17 cellular contexts compared by ENCODE assay signal in the genomic region with DNA sequence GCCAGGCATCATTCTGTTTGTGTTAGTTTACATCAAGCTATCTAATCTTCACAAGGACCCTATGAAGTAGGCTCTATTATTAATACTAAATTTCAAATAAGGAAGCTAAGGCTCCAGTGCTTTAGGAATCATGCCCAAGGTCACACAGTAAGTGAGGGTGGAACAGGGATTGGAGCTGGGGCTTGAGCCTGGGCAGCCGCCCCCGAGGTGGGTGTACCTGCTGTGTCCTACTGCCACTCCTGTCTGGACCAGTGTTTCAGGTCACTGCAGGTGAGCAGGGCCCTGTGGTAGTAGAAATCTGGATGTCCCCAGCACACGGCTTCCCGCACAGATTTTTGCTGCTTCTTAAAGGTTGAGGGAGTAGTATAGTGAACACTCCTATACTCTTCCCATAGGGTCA. TPM values are rescaled to one million over a fixed set of nuclear protein-coding genes. Genes with fewer than 3 reads are reported as not detected.
A peak's percentile ranks its signal among the peaks of the same experiment; 100 is the strongest.
DNase-seq lines count a peak whose midpoint lies in the region; ATAC-seq lines count a peak whose summit lies in the region.
"Had no signal": no experiment of that assay in that cellular context is flagged by ENCODE, and none has a peak within 500 bp of the region (broad histone marks: within the 10 kb centered on the region; RNA-seq: fewer than 3 reads in every experiment).

No MANE protein-coding gene starts in this region.

- peaks cover 23% of the 10 kb centered on the region for H3K36me3 Mint-ChIP-seq in activated naive CD8-positive, alpha-beta T cell treated with anti-CD3 and anti-CD28 coated beads for 36 hours
- H3K36me3 Mint-ChIP-seq in naive thymus-derived CD4-positive, alpha-beta T cell, result peaks cover 0 to 38% (median 5%) of the 10 kb centered on the region in 5 donors

- POLR2A ChIA-PET in naive thymus-derived CD4-positive, alpha-beta T cell (lab: Charles Lee), result interaction anchor here (1.1 to 5.2 kb wide), 8 partner anchors 13 to 150 kb away, joined by 3 to 62 read pairs (median 5); no protein-coding TSS in a partner anchor

- peak overlapping the region; percentile 16 for H3K27ac Mint-ChIP-seq in activated naive CD8-positive, alpha-beta T cell treated with anti-CD3 and anti-CD28 coated beads for 36 hours
- H3K27ac Mint-ChIP-seq in naive thymus-derived CD4-positive, alpha-beta T cell, result peak overlapping the region in 7 of 9 donors; percentile 92 to 99 (median 95)
- H3K27ac Mint-ChIP-seq: H9 had no signal

- H3K4me1 Mint-ChIP-seq in activated naive CD8-positive, alpha-beta T cell treated with anti-CD3 and anti-CD28 coated beads for 36 hours, result peaks cover 91% of the 10 kb centered on the region
- H3K4me1 Mint-ChIP-seq in naive thymus-derived CD4-positive, alpha-beta T cell, result peaks cover 82 to 95% (median 87%) of the 10 kb centered on the region in 7 donors

- H3K9me3 ChIP-seq in naive thymus-derived CD4-positive, alpha-beta T cell (ENCODE audit: control insufficient read depth in 2 of 3, low read length in 3 of 3), result no peaks in the 10 kb centered on the region

- H3K27me3 ChIP-seq in naive thymus-derived CD4-positive, alpha-beta T cell (ENCODE audit: control insufficient read depth in 2 of 2, insufficient read depth in 2 of 2, low read length in 2 of 2), result no peaks in the 10 kb centered on the region

- H3K27me3 Mint-ChIP-seq in activated naive CD8-positive, alpha-beta T cell treated with anti-CD3 and anti-CD28 coated beads for 36 hours, result no peaks in the 10 kb centered on the region
- H3K27me3 Mint-ChIP-seq in naive thymus-derived CD4-positive, alpha-beta T cell, result no peaks in the 10 kb centered on the region
- H3K27me3 Mint-ChIP-seq: activated naive CD8-positive, alpha-beta T cell treated with anti-CD3 and anti-CD28 coated beads, Interleukin-2, amount 10 ng/mL, durations not matched to agents 7 days and 5 days had no signal

- no peak overlapping the region for H3K4me3 ChIP-seq in naive thymus-derived CD4-positive, alpha-beta T cell (ENCODE audit: low read length)

- peak overlapping the region; percentile 43 for H3K27ac ChIP-seq in naive thymus-derived CD4-positive, alpha-beta T cell (ENCODE audit: low read depth, low read length)

- DNase-seq in left ventricle myocardium superior (no peak), Right ventricle myocardium superior (no peak), COLO829 (ENCODE audit: low spot score) (no peak), AG20443 (ENCODE audit: low spot score) (no peak), SKM-1 treated with dmso at 0.1 percent for 144 hours (lab: John Stamatoyannopoulos, UW; ENCODE audit: unreplicated experiment) (no peak)
- DNase-seq in activated naive CD8-positive, alpha-beta T cell treated with anti-CD3 and anti-CD28 coated beads for 36 hours, result no peak
- DNase-seq in naive thymus-derived CD4-positive, alpha-beta T cell, result no peak
- DNase-seq in activated CD8-positive, alpha-beta memory T cell treated with anti-CD3 and anti-CD28 coated beads for 24 hours, result no peak
- DNase-seq: activated naive CD8-positive, alpha-beta T cell treated with anti-CD3 and anti-CD28 coated beads, Interleukin-2, amount 10 ng/mL, durations not matched to agents 7 days and 5 days; DMS 273 treated with DMSO at 0.1 percent for 48 hours; H9; KG1; left colon; NCI-H1105; NCI-H82; stimulated activated naive CD4-positive, alpha-beta T cell treated with Interleukin-2 at 50 U/mL for 16 hours; T-helper 2 cell had no signal

- peaks cover 0 to 15% (median 0%) of the 10 kb centered on the region in 3 experiments for H3K36me3 ChIP-seq in naive thymus-derived CD4-positive, alpha-beta T cell (ENCODE audit: control insufficient read depth in 2 of 3, insufficient read depth in 3 of 3, low read length in 3 of 3)

- intact Hi-C loops in left ventricle myocardium superior (cut with micrococcal nuclease), result loop anchor here (10.0 kb wide), 1 partner anchor 62 kb away; no protein-coding TSS in a partner anchor
- intact Hi-C loops in Right ventricle myocardium superior (cut with DNase I), result no loop called here
- intact Hi-C loops in naive thymus-derived CD4-positive, alpha-beta T cell (cut with micrococcal nuclease), result no loop called here

- CTCF ChIA-PET in naive thymus-derived CD4-positive, alpha-beta T cell (lab: Charles Lee), result interaction anchor here (0.9 to 1.9 kb wide), 3 partner anchors 14 to 33 kb away, joined by 3 to 11 read pairs (median 3); no protein-coding TSS in a partner anchor

- H3K4me3 Mint-ChIP-seq in activated naive CD8-positive, alpha-beta T cell treated with anti-CD3 and anti-CD28 coated beads for 36 hours, result no peak overlapping the region
- peak overlapping the region in 7 of 10 donors; percentile 13 to 99 (median 85) for H3K4me3 Mint-ChIP-seq in naive thymus-derived CD4-positive, alpha-beta T cell
- H3K4me3 Mint-ChIP-seq: H9 had no signal

- H3K9me3 Mint-ChIP-seq in activated naive CD8-positive, alpha-beta T cell treated with anti-CD3 and anti-CD28 coated beads for 36 hours, result no peaks in the 10 kb centered on the region
- peaks cover 0 to 4% (median 0%) of the 10 kb centered on the region in 11 donors for H3K9me3 Mint-ChIP-seq in naive thymus-derived CD4-positive, alpha-beta T cell
- H3K9me3 Mint-ChIP-seq: activated naive CD8-positive, alpha-beta T cell treated with anti-CD3 and anti-CD28 coated beads, Interleukin-2, amount 10 ng/mL, durations not matched to agents 7 days and 5 days; H9 had no signal

- ATAC-seq in left ventricle myocardium superior, result peak; percentile 1
- no peak for ATAC-seq in Right ventricle myocardium superior (ENCODE audit: poor library complexity)
- no peak for ATAC-seq in naive thymus-derived CD4-positive, alpha-beta T cell
- ATAC-seq: left colon had no signal

- peaks cover 85 to 87% of the 10 kb centered on the region in 2 donors for H3K4me1 ChIP-seq in naive thymus-derived CD4-positive, alpha-beta T cell (ENCODE audit: control insufficient read depth in 2 of 2, insufficient read depth in 2 of 2, low read length in 2 of 2)

RNA-seq across cellular contexts. Expression of a gene that starts 6.5 kb away (rescaled TPM):
- total RNA-seq in left ventricle myocardium superior (85.3 TPM), Right ventricle myocardium superior (65.7 TPM)
- total RNA-seq in activated naive CD8-positive, alpha-beta T cell treated with anti-CD3 and anti-CD28 coated beads for 36 hours, result 100 to 1,000 TPM; 110 to 111 TPM
- total RNA-seq in naive thymus-derived CD4-positive, alpha-beta T cell, result 100 to 1,000 TPM; 175 to 256 (median 199) TPM
- polyA plus RNA-seq in naive thymus-derived CD4-positive, alpha-beta T cell, result 10 to 100 TPM; 42.4 to 53.7 TPM
